In the genomic region with DNA sequence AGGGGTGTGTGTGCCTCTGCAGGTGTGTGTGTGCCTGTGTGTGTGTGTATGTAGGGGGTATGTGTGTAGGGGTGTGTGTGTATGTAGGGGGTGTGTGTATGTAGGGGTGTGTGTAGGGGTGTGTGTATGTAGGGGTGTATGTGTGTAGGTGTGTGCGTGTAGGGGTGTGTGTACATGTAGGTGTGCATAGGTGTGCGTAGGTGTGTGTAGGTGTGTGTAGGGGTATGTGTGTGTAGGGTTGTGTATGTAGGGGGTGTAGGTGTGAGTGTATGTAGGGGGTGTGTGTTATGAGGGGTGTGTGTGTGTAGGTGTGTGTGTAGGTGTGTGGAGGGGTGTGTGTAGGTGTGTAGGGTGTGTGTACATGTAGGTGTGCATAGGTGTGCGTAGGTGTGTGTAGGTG, we compare ENCODE assay signal across 12 cellular contexts. TPM values are rescaled to one million over a fixed set of nuclear protein-coding genes. Genes with fewer than 3 reads are reported as not detected.
DNase-seq lines count a peak whose midpoint lies in the region; ATAC-seq, FAIRE-seq and TF ChIP-seq lines count a peak whose summit lies in the region.
"Had no signal": no experiment of that assay in that cellular context is flagged by ENCODE, and none has a peak within 500 bp of the region (broad histone marks: within the 10 kb centered on the region; RNA-seq: fewer than 3 reads in every experiment).

No MANE protein-coding gene starts in this region.

- H2AK5ac ChIP-seq in H1 (ENCODE audit: low read depth, low read length) = no peak overlapping the region
- H2AK5ac ChIP-seq in trophoblast cell (ENCODE audit: low read length) = no peak overlapping the region

- H2BK5ac ChIP-seq in H1 (ENCODE audit: low read depth, low read length) (no peak overlapping the region), trophoblast cell (ENCODE audit: low read depth, low read length, poor library complexity) (no peak overlapping the region)

- H3K18ac ChIP-seq in H1 (ENCODE audit: extremely low read depth, low read length) = no peak overlapping the region
- no peak overlapping the region for H3K18ac ChIP-seq in trophoblast cell (ENCODE audit: low read length)

- TF ChIP-seq RAD21 in H1 (IDR thresholded peaks at IDR 0.05 in 1 of 2, conservative IDR thresholded peaks at IDR 0.05 in 1 of 2; ENCODE audit: low read depth in 2 of 2, low read length in 2 of 2) = no peak

- H3K4me2 ChIP-seq in H1 (ENCODE audit: insufficient read depth in 1 of 2, low read depth in 2 of 2, low read length in 2 of 2) (no peak overlapping the region), trophoblast cell (ENCODE audit: low read length) (no peak overlapping the region)
- H3K4me2 ChIP-seq: BLaER1 treated with 17β-estradiol and CSF1 and Interleukin-3, amounts not matched to agents 10 nM and 100 nM; KMS-11 had no signal

- H3K23me2 ChIP-seq in H1 (ENCODE audit: low read depth, low read length) = peaks cover 12% of the 10 kb centered on the region; the same call in 1 of the 2 replicates

- H2BK120ac ChIP-seq in H1 (replicated peaks; ENCODE audit: low read depth, low read length) (no peak overlapping the region), trophoblast cell (ENCODE audit: insufficient read depth, low read length, poor library complexity) (no peak overlapping the region)

- H3K4me1 Mint-ChIP-seq in stimulated activated naive CD8-positive, alpha-beta T cell treated with anti-CD3 and anti-CD28 coated beads, Interleukin-15, amount 100 ng/mL, for 72 hours = no peaks in the 10 kb centered on the region
- no peaks in the 10 kb centered on the region for H3K4me1 Mint-ChIP-seq in osteocyte (ENCODE audit: unreplicated experiment)
- H3K4me1 Mint-ChIP-seq: CD4-positive, CD25-positive, alpha-beta regulatory T cell had no signal

- peak overlapping the region; percentile 77 for H3K56ac ChIP-seq in H1 (replicated peaks; ENCODE audit: insufficient read length, low read depth, low read length)

- no peaks in the 10 kb centered on the region for H3K36me3 Mint-ChIP-seq in osteocyte (ENCODE audit: unreplicated experiment)
- H3K36me3 Mint-ChIP-seq: CD4-positive, CD25-positive, alpha-beta regulatory T cell had no signal

- H3K36me3 ChIP-seq in H1 (ENCODE audit: control insufficient read depth in 2 of 4, insufficient read depth in 4 of 4, low read length in 3 of 4) (no peaks in the 10 kb centered on the region), trophoblast cell (ENCODE audit: control insufficient read depth in 1 of 2, insufficient read depth in 2 of 2, low read length in 2 of 2) (no peaks in the 10 kb centered on the region)
- H3K36me3 ChIP-seq: BLaER1 treated with 17β-estradiol and CSF1 and Interleukin-3, amounts not matched to agents 10 nM and 100 nM had no signal

- H3K9ac ChIP-seq in H1 (replicated peaks in 1 of 4; ENCODE audit: extremely low read depth in 1 of 4, low read depth in 3 of 4, low read length in 3 of 4) (no peak overlapping the region), trophoblast cell (ENCODE audit: low read length) (no peak overlapping the region)
- H3K9ac ChIP-seq: BLaER1 treated with 17β-estradiol and CSF1 and Interleukin-3, amounts not matched to agents 10 nM and 100 nM; KMS-11 had no signal

- H3K4ac ChIP-seq in H1 (replicated peaks; ENCODE audit: insufficient read length, low read depth, low read length) (no peak overlapping the region), trophoblast cell (ENCODE audit: low read depth, low read length) (no peak overlapping the region)

- no peak overlapping the region for H4K12ac ChIP-seq in trophoblast cell (ENCODE audit: low read depth, low read length)

- H2BK15ac ChIP-seq in H1 (ENCODE audit: low read length) = no peak overlapping the region

- DNase-seq in stimulated activated naive CD8-positive, alpha-beta T cell treated with anti-CD3 and anti-CD28 coated beads, Interleukin-15, amount 100 ng/mL, for 72 hours = no peak
- no peak for DNase-seq in stimulated activated naive CD8-positive, alpha-beta T cell treated with anti-CD3 and anti-CD28 coated beads, Interleukin-15, Interleukin-2, amounts not matched to agents 100 U/mL and 50 U/mL, for 24 hours
- no peak for DNase-seq in H1 (ENCODE audit: low read depth in 1 of 2, low spot score in 2 of 2)
- no peak for DNase-seq in trophoblast cell
- DNase-seq in central memory CD4-positive, alpha-beta T cell = no peak
- no peak for DNase-seq in osteocyte (ENCODE audit: extremely low spot score, unreplicated experiment)
- DNase-seq: ACHN; CD4-positive, CD25-positive, alpha-beta regulatory T cell had no signal

- H4K8ac ChIP-seq in H1 (ENCODE audit: extremely low read depth, insufficient read depth, low read length) (no peak overlapping the region), trophoblast cell (ENCODE audit: low read depth, low read length) (no peak overlapping the region)

- no peak overlapping the region for H4K91ac ChIP-seq in H1 (replicated peaks; ENCODE audit: insufficient read length, low read length)
- H4K91ac ChIP-seq in trophoblast cell (ENCODE audit: low read depth, low read length) = no peak overlapping the region

- TF ChIP-seq POLR2A in H1 (IDR thresholded peaks at IDR 0.05; ENCODE audit: control extremely low read depth in 1 of 2, low read depth in 2 of 2, low read length in 2 of 2) = no peak

- TF ChIP-seq CTCF in H1 (IDR thresholded peaks at IDR 0.05; ENCODE audit: control extremely low read depth in 1 of 3, insufficient read depth in 1 of 3, low read depth in 1 of 3, low read length in 3 of 3) (no peak), osteocyte (IDR thresholded peaks at IDR 0.05) (no peak)

- H3K27ac ChIP-seq in H1 (ENCODE audit: low read depth, low read length) (no peak overlapping the region), trophoblast cell (ENCODE audit: low read depth, low read length) (no peak overlapping the region)
- H3K27ac ChIP-seq: BLaER1 treated with 17β-estradiol and CSF1 and Interleukin-3, amounts not matched to agents 10 nM and 100 nM; KMS-11 had no signal

- H3K27me3 ChIP-seq in H1 (replicated peaks in 1 of 4; ENCODE audit: control insufficient read depth in 3 of 4, extremely low read depth in 1 of 4, insufficient read depth in 3 of 4, low read length in 3 of 4) = no peaks in the 10 kb centered on the region
- H3K27me3 ChIP-seq in trophoblast cell (ENCODE audit: insufficient read depth, low read length) = no peaks in the 10 kb centered on the region
- H3K27me3 ChIP-seq: BLaER1 treated with 17β-estradiol and CSF1 and Interleukin-3, amounts not matched to agents 10 nM and 100 nM had no signal

- H3K14ac ChIP-seq in H1 (ENCODE audit: insufficient read length) = no peak overlapping the region
- no peak overlapping the region for H3K14ac ChIP-seq in trophoblast cell (ENCODE audit: low read length)

- ATAC-seq in stimulated activated naive CD8-positive, alpha-beta T cell treated with anti-CD3 and anti-CD28 coated beads, Interleukin-15, amount 100 ng/mL, for 72 hours = peak; percentile 18
- ATAC-seq in stimulated activated naive CD8-positive, alpha-beta T cell treated with anti-CD3 and anti-CD28 coated beads, Interleukin-15, Interleukin-2, amounts not matched to agents 100 U/mL and 50 U/mL, for 24 hours = no peak
- no peak for ATAC-seq in HG03432 (IDR thresholded peaks at IDR 0.05; ENCODE audit: unreplicated experiment)
- ATAC-seq: HCT116 had no signal

- WGBS in H1 (ENCODE audit: extremely low coverage in 1 of 2, insufficient coverage in 1 of 2, insufficient read length in 1 of 2, insufficient replicate concordance in 2 of 2, low coverage in 1 of 2, low lambda C conversion rate in 2 of 2, missing lambda C conversion rate in 1 of 2), 2 experiments = 64 to 100% methylated on average over 1 to 3 of the region's 3 CpGs
- 98% methylated on average over 3 of the region's 3 CpGs for WGBS in trophoblast cell (ENCODE audit: extremely low coverage, insufficient coverage, insufficient read length)

- TF ChIP-seq EP300 in H1 (IDR thresholded peaks at IDR 0.05; ENCODE audit: borderline replicate concordance in 1 of 2, low read depth in 2 of 2, low read length in 2 of 2) = no peak

- CTCF ChIA-PET in H1 (lab: Charles Lee; ENCODE audit: partially characterized antibody) = no interaction called here

- H3K27me3 Mint-ChIP-seq in stimulated activated naive CD8-positive, alpha-beta T cell treated with anti-CD3 and anti-CD28 coated beads, Interleukin-15, amount 100 ng/mL, for 72 hours = peaks cover 19% of the 10 kb centered on the region
- peaks cover 29% of the 10 kb centered on the region for H3K27me3 Mint-ChIP-seq in osteocyte (ENCODE audit: unreplicated experiment)
- H3K27me3 Mint-ChIP-seq: CD4-positive, CD25-positive, alpha-beta regulatory T cell had no signal

- H3K4me1 ChIP-seq in H1 (replicated peaks in 1 of 4; ENCODE audit: control insufficient read depth in 3 of 4, insufficient read depth in 4 of 4, low read length in 3 of 4) (no peaks in the 10 kb centered on the region), trophoblast cell (ENCODE audit: control insufficient read depth in 1 of 2, insufficient read depth in 2 of 2, low read length in 2 of 2) (no peaks in the 10 kb centered on the region)

- no peak overlapping the region for H3K23ac ChIP-seq in H1 (ENCODE audit: insufficient read length)
- peak overlapping the region; percentile 87 for H3K23ac ChIP-seq in trophoblast cell (ENCODE audit: low read length)

- no peak for FAIRE-seq in H1 (lab: Jason Lieb, UNC)

- peaks cover 0 to 3% of the 10 kb centered on the region in 2 experiments for H4K20me1 ChIP-seq in H1 (replicated peaks in 1 of 2; ENCODE audit: control insufficient read depth in 1 of 2, insufficient read depth in 2 of 2, low read length in 2 of 2)
- H4K20me1 ChIP-seq: BLaER1 treated with 17β-estradiol and CSF1 and Interleukin-3, amounts not matched to agents 10 nM and 100 nM had no signal

- H3K4me3 ChIP-seq in H1 (ENCODE audit: extremely low read depth in 1 of 4, insufficient read depth in 2 of 4, low read depth in 3 of 4, low read length in 4 of 4) (no peak overlapping the region), trophoblast cell (ENCODE audit: low read depth, low read length) (peak overlapping the region; percentile 48)
- H3K4me3 ChIP-seq: BLaER1 treated with 17β-estradiol and CSF1 and Interleukin-3, amounts not matched to agents 10 nM and 100 nM had no signal

- no peaks in the 10 kb centered on the region for H3K79me2 ChIP-seq in H1 (ENCODE audit: control insufficient read depth in 1 of 2, insufficient read depth in 2 of 2, low read length in 2 of 2)
- no peaks in the 10 kb centered on the region for H3K79me2 ChIP-seq in trophoblast cell (ENCODE audit: control insufficient read depth, insufficient read depth, low read length, poor library complexity)

- H3K9me3 ChIP-seq in H1 (ENCODE audit: insufficient read depth in 2 of 2, low read depth in 1 of 2, low read length in 1 of 2) (no peaks in the 10 kb centered on the region), trophoblast cell (ENCODE audit: insufficient read depth, low read depth, low read length) (peaks cover 19% of the 10 kb centered on the region)

- H3K79me1 ChIP-seq in H1 (ENCODE audit: low read depth, low read length) (no peaks in the 10 kb centered on the region), trophoblast cell (ENCODE audit: low read length) (no peaks in the 10 kb centered on the region)

- no peak overlapping the region for H3K27ac Mint-ChIP-seq in stimulated activated naive CD8-positive, alpha-beta T cell treated with anti-CD3 and anti-CD28 coated beads, Interleukin-15, amount 100 ng/mL, for 72 hours
- H3K27ac Mint-ChIP-seq in osteocyte (ENCODE audit: unreplicated experiment) = no peak overlapping the region

- no peak overlapping the region for H4K5ac ChIP-seq in H1 (ENCODE audit: insufficient read length, low read depth, low read length)

- H2BK20ac ChIP-seq in H1 (ENCODE audit: low read length) = no peak overlapping the region

- H3K9me3 Mint-ChIP-seq in stimulated activated naive CD8-positive, alpha-beta T cell treated with anti-CD3 and anti-CD28 coated beads, Interleukin-15, amount 100 ng/mL, for 72 hours = peaks cover 4 to 18% of the 10 kb centered on the region in 2 donors
- H3K9me3 Mint-ChIP-seq in osteocyte (ENCODE audit: unreplicated experiment) = no peaks in the 10 kb centered on the region

- H2BK12ac ChIP-seq in H1 (ENCODE audit: low read depth, low read length) = no peak overlapping the region
- no peak overlapping the region for H2BK12ac ChIP-seq in trophoblast cell (ENCODE audit: low read length)

- H2AFZ ChIP-seq in H1 (ENCODE audit: low read length) (no peak overlapping the region), trophoblast cell (ENCODE audit: insufficient read depth, low read length, poor library complexity) (no peak overlapping the region)

- H3K4me3 Mint-ChIP-seq in stimulated activated naive CD8-positive, alpha-beta T cell treated with anti-CD3 and anti-CD28 coated beads, Interleukin-15, amount 100 ng/mL, for 72 hours = no peak overlapping the region
- H3K4me3 Mint-ChIP-seq in osteocyte (ENCODE audit: unreplicated experiment) = no peak overlapping the region
- H3K4me3 Mint-ChIP-seq: CD4-positive, CD25-positive, alpha-beta regulatory T cell had no signal

- POLR2A ChIA-PET in H1 (lab: Charles Lee; ENCODE audit: partially characterized antibody) = no interaction called here

RNA-seq across cellular contexts. Expression of gene PSMG3, which starts 48.6 kb away (rescaled TPM):
- 30.2 and 32.0 TPM in 2 replicates for total RNA-seq in H1 (2021; fragmentation: NEBNext Ultra II Directional; extraction: Animal tissue kit (Norgen Biotek cat#: 25700))
- 62.0 and 69.8 TPM in 2 replicates for polyA plus RNA-seq in H1 (2011; rRNA removed)
- polyA plus RNA-seq in H1 (2011; cell fraction: cytosol; rRNA removed) = 85.4 TPM
- 57.2 TPM for polyA plus RNA-seq in H1 (2011; cell fraction: nucleus; rRNA removed)
- 36.8 to 57.3 TPM (median 50.2 TPM) in 4 replicates for polyA plus RNA-seq in H1 (2012, experiment 1 of 2)
- 57.9 TPM for polyA plus RNA-seq in H1 (2012, experiment 2 of 2)
- polyA plus RNA-seq in H1 (2013, experiment 1 of 2) = 21.9 TPM
- 20.0 TPM for polyA plus RNA-seq in H1 (2013, experiment 2 of 2)
- polyA minus RNA-seq in H1 (2011; rRNA and poly(A)+ RNA removed) = 10.6 and 11.2 TPM in 2 replicates
- polyA minus RNA-seq in H1 (2011; cell fraction: cytosol; rRNA and poly(A)+ RNA removed) = 13.8 TPM
- polyA minus RNA-seq in H1 (2011; cell fraction: nucleus; rRNA and poly(A)+ RNA removed) = 9.8 TPM
- polyA plus RNA-seq in trophoblast cell (2013) = 11.7 and 12.0 TPM in 2 replicates
- 25.6 and 28.9 TPM in 2 replicates for total RNA-seq in osteocyte

RNA-seq across cellular contexts. Expression of gene ELFN1, which starts 51.6 kb away (rescaled TPM):
- 2.0 and 2.1 TPM in 2 replicates for total RNA-seq in H1 (2021; fragmentation: NEBNext Ultra II Directional; extraction: Animal tissue kit (Norgen Biotek cat#: 25700))
- 4.5 and 4.8 TPM in 2 replicates for polyA plus RNA-seq in H1 (2011; rRNA removed)
- polyA plus RNA-seq in H1 (2011; cell fraction: cytosol; rRNA removed) = 3.6 TPM
- polyA plus RNA-seq in H1 (2011; cell fraction: nucleus; rRNA removed) = 2.8 TPM
- polyA plus RNA-seq in H1 (2012, experiment 1 of 2) = 1.5 to 4.4 TPM (median 3.3 TPM) in 4 replicates
- 2.0 TPM for polyA plus RNA-seq in H1 (2012, experiment 2 of 2)
- polyA plus RNA-seq in H1 (2013, experiment 1 of 2) = 3.3 TPM
- 3.5 TPM for polyA plus RNA-seq in H1 (2013, experiment 2 of 2)
- 1.8 and 2.7 TPM in 2 replicates for polyA minus RNA-seq in H1 (2011; rRNA and poly(A)+ RNA removed)
- 3.5 TPM for polyA minus RNA-seq in H1 (2011; cell fraction: cytosol; rRNA and poly(A)+ RNA removed)
- 1.5 TPM for polyA minus RNA-seq in H1 (2011; cell fraction: nucleus; rRNA and poly(A)+ RNA removed)
- 0.68 and 0.78 TPM in 2 replicates for polyA plus RNA-seq in trophoblast cell (2013)
- 0.62 and 0.73 TPM in 2 replicates for total RNA-seq in osteocyte
- total RNA-seq: CD4-positive, CD25-positive, alpha-beta regulatory T cell had no signal
- polyA plus RNA-seq: CD4-positive, CD25-positive, alpha-beta regulatory T cell had no signal
